1 cellular context compared by ENCODE assay signal in genomic region chr11:64315667-64316526, GRCh38.
A peak's percentile ranks its signal among the peaks of the same experiment; 100 is the strongest.
TF ChIP-seq lines count a peak whose summit lies in the region.

No MANE protein-coding gene starts in this region.

TF ChIP-seq in PFSK-1, 5 proteins besides CTCF, POLR2A, EP300 and RAD21:
- TF ChIP-seq POLR2AphosphoS5 (IDR thresholded peaks at IDR 0.05; ENCODE audit: low read depth, low read length) = peak; percentile 13; the same call in 1 of the 2 replicates
TF ChIP-seq in PFSK-1: peak in this region for 1; not testable (repeated sequence) for 4.
